11 cellular contexts compared by ENCODE assay signal in genomic region chr14:75229576-75229922, GRCh38. TPM values are rescaled to one million over a fixed set of nuclear protein-coding genes. Genes with fewer than 3 reads are reported as not detected.
DNase-seq lines count a peak whose midpoint lies in the region; ATAC-seq and TF ChIP-seq lines count a peak whose summit lies in the region.
"Had no signal": no experiment of that assay in that cellular context is flagged by ENCODE, and none has a peak within 500 bp of the region (broad histone marks: within the 10 kb centered on the region; RNA-seq: fewer than 3 reads in every experiment).

No MANE protein-coding gene starts in this region.

- no peaks in the 10 kb centered on the region for H3K9me2 ChIP-seq in Loucy (replicated peaks; ENCODE audit: low read depth, low read length)

- no peak for ATAC-seq in naive thymus-derived CD8-positive, alpha-beta T cell
- no peak for ATAC-seq in HG03135 (IDR thresholded peaks at IDR 0.05; ENCODE audit: unreplicated experiment)
- ATAC-seq in HG03457 (IDR thresholded peaks at IDR 0.05; ENCODE audit: unreplicated experiment): no peak

- H3K4me2 ChIP-seq in BLaER1 treated with 17β-estradiol and CSF1 and Interleukin-3, amounts not matched to agents 10 nM and 100 nM: peak overlapping the region; percentile 39 to 78 (median 68)
- H3K4me2 ChIP-seq in Loucy (ENCODE audit: low read depth, low read length, poor library complexity, severe bottlenecking): peak overlapping the region; percentile 57
- H3K4me2 ChIP-seq: GM23338 had no signal

- TF ChIP-seq POLR2A in spleen (IDR thresholded peaks at IDR 0.05): no peak

- peaks cover 0 to 12% (median 8%) of the 10 kb centered on the region in 11 experiments; a peak in 15 of 22 replicates for H3K9me3 ChIP-seq in BLaER1 treated with 17β-estradiol and CSF1 and Interleukin-3, amounts not matched to agents 10 nM and 100 nM (replicated peaks in 1 of 11)
- no peaks in the 10 kb centered on the region for H3K9me3 ChIP-seq in Loucy (ENCODE audit: insufficient read depth, low read depth, low read length)
- H3K9me3 ChIP-seq in effector memory CD4-positive, alpha-beta T cell (ENCODE audit: control insufficient read depth, low read length): no peaks in the 10 kb centered on the region
- no peaks in the 10 kb centered on the region for H3K9me3 ChIP-seq in spleen
- H3K9me3 ChIP-seq: esophagus muscularis mucosa had no signal

- CTCF ChIA-PET in activated naive CD4-positive, alpha-beta T cell treated with anti-CD3 and anti-CD28 coated beads, Interleukin-2, amount 10 ng/mL, durations not matched to agents 7 days and 5 days (lab: Charles Lee): interaction anchor here (1.5 to 1.6 kb wide), 2 partner anchors 19 to 36 kb away, joined by 4 read pairs; no protein-coding TSS in a partner anchor

- H3K79me2 ChIP-seq in Loucy (ENCODE audit: insufficient read depth, low read length): no peaks in the 10 kb centered on the region

- H3F3A ChIP-seq in Loucy (ENCODE audit: low read depth): 0 out of 2 replicates have a peak, but pooled peaks cover 2% of the 10 kb centered on the region

- POLR2A ChIA-PET in naive thymus-derived CD8-positive, alpha-beta T cell (lab: Charles Lee): interaction anchor here (1.0 to 1.2 kb wide), 2 partner anchors 30 to 54 kb away, joined by 3 read pairs; no protein-coding TSS in a partner anchor

- no peak for TF ChIP-seq CTCF in Loucy (conservative IDR thresholded peaks at IDR 0.05; ENCODE audit: low read length)
- no peak for TF ChIP-seq CTCF in spleen (IDR thresholded peaks at IDR 0.05 in 8 of 11, conservative IDR thresholded peaks at IDR 0.05 in 3 of 11)

- no peaks in the 10 kb centered on the region for H3K36me3 ChIP-seq in BLaER1 treated with 17β-estradiol and CSF1 and Interleukin-3, amounts not matched to agents 10 nM and 100 nM
- H3K36me3 ChIP-seq in Loucy (ENCODE audit: insufficient read depth, low read length): no peaks in the 10 kb centered on the region
- H3K36me3 ChIP-seq in effector memory CD4-positive, alpha-beta T cell (ENCODE audit: control insufficient read depth, insufficient read depth, low read length): no peaks in the 10 kb centered on the region
- no peaks in the 10 kb centered on the region for H3K36me3 ChIP-seq in spleen
- H3K36me3 ChIP-seq: esophagus muscularis mucosa had no signal

- H4K20me1 ChIP-seq in BLaER1 treated with 17β-estradiol and CSF1 and Interleukin-3, amounts not matched to agents 10 nM and 100 nM: no peaks in the 10 kb centered on the region
- H4K20me1 ChIP-seq in Loucy (ENCODE audit: insufficient read depth, low read length, poor library complexity, severe bottlenecking): no peaks in the 10 kb centered on the region

- H3K27me3 Mint-ChIP-seq in naive thymus-derived CD8-positive, alpha-beta T cell: peaks cover 0 to 2% (median 0%) of the 10 kb centered on the region in 5 donors
- peaks cover 39% of the 10 kb centered on the region for H3K27me3 Mint-ChIP-seq in activated naive CD4-positive, alpha-beta T cell treated with anti-CD3 and anti-CD28 coated beads, Interleukin-2, amount 10 ng/mL, durations not matched to agents 7 days and 5 days

- no peak overlapping the region for H3K4me3 ChIP-seq in BLaER1 treated with 17β-estradiol and CSF1 and Interleukin-3, amounts not matched to agents 10 nM and 100 nM
- H3K4me3 ChIP-seq in Loucy (ENCODE audit: low read length, poor library complexity, severe bottlenecking): no peak overlapping the region
- no peak overlapping the region for H3K4me3 ChIP-seq in effector memory CD4-positive, alpha-beta T cell (ENCODE audit: insufficient read depth, low read depth, low read length, poor library complexity, severe bottlenecking)
- H3K4me3 ChIP-seq in spleen: no peak overlapping the region
- H3K4me3 ChIP-seq: esophagus muscularis mucosa, GM23338 had no signal

- intact Hi-C loops in spleen (cut with DNase I; ENCODE audit: low total_unique reads): no loop called here

- peaks cover 52 to 79% (median 68%) of the 10 kb centered on the region in 10 experiments for H3K4me1 ChIP-seq in BLaER1 treated with 17β-estradiol and CSF1 and Interleukin-3, amounts not matched to agents 10 nM and 100 nM
- peaks cover 55% of the 10 kb centered on the region for H3K4me1 ChIP-seq in Loucy (ENCODE audit: insufficient read depth, low read length, poor library complexity, severe bottlenecking)
- H3K4me1 ChIP-seq in effector memory CD4-positive, alpha-beta T cell (ENCODE audit: control insufficient read depth, insufficient read depth, low read length, poor library complexity, severe bottlenecking): peaks cover 20% of the 10 kb centered on the region
- peaks cover 15 to 76% (median 45%) of the 10 kb centered on the region in 6 donors for H3K4me1 ChIP-seq in spleen

- peak overlapping the region; percentile 82; the same call in 1 of the 2 replicates for H2AFZ ChIP-seq in Loucy (ENCODE audit: low read length)

- no peaks in the 10 kb centered on the region for H3K9me3 Mint-ChIP-seq in naive thymus-derived CD8-positive, alpha-beta T cell
- H3K9me3 Mint-ChIP-seq in activated naive CD4-positive, alpha-beta T cell treated with anti-CD3 and anti-CD28 coated beads, Interleukin-2, amount 10 ng/mL, durations not matched to agents 7 days and 5 days: no peaks in the 10 kb centered on the region
- H3K9me3 Mint-ChIP-seq: GM23338 had no signal

- no peak for DNase-seq in effector memory CD4-positive, alpha-beta T cell
- DNase-seq in naive thymus-derived CD8-positive, alpha-beta T cell: no peak
- no peak for DNase-seq in activated naive CD4-positive, alpha-beta T cell treated with anti-CD3 and anti-CD28 coated beads, Interleukin-2, amount 10 ng/mL, durations not matched to agents 7 days and 5 days
- no peak for DNase-seq in spleen
- DNase-seq: DMS 273 treated with DMSO at 0.1 percent for 48 hours had no signal

- 85 to 94% (median 88%) methylated on average over 5 of the region's 5 CpGs for WGBS in spleen, 5 donors

- peak overlapping the region in 9 of 11 experiments; percentile 31 to 75 (median 69); a peak in 18 of 22 replicates for H3K27ac ChIP-seq in BLaER1 treated with 17β-estradiol and CSF1 and Interleukin-3, amounts not matched to agents 10 nM and 100 nM
- peak overlapping the region; percentile 51 for H3K27ac ChIP-seq in effector memory CD4-positive, alpha-beta T cell (ENCODE audit: insufficient read depth, low read length, poor library complexity, severe bottlenecking)
- H3K27ac ChIP-seq in spleen: peak overlapping the region in 4 of 8 donors; percentile 49 to 79 (median 67)
- H3K27ac ChIP-seq: esophagus muscularis mucosa had no signal

- H3K9ac ChIP-seq in BLaER1 treated with 17β-estradiol and CSF1 and Interleukin-3, amounts not matched to agents 10 nM and 100 nM: peak overlapping the region in 1 of 11 experiments; percentile 36; a peak in 3 of 22 replicates
- H3K9ac ChIP-seq in Loucy (ENCODE audit: low read depth, low read length, poor library complexity, severe bottlenecking): no peak overlapping the region

- no peaks in the 10 kb centered on the region for H3K36me3 Mint-ChIP-seq in naive thymus-derived CD8-positive, alpha-beta T cell
- H3K36me3 Mint-ChIP-seq in activated naive CD4-positive, alpha-beta T cell treated with anti-CD3 and anti-CD28 coated beads, Interleukin-2, amount 10 ng/mL, durations not matched to agents 7 days and 5 days: no peaks in the 10 kb centered on the region

- H3K27me3 ChIP-seq in BLaER1 treated with 17β-estradiol and CSF1 and Interleukin-3, amounts not matched to agents 10 nM and 100 nM: no peaks in the 10 kb centered on the region
- H3K27me3 ChIP-seq in Loucy (ENCODE audit: insufficient read depth, low read length, poor library complexity, severe bottlenecking) (no peaks in the 10 kb centered on the region), spleen (replicated peaks in 1 of 7) (no peaks in the 10 kb centered on the region)
- no peaks in the 10 kb centered on the region for H3K27me3 ChIP-seq in effector memory CD4-positive, alpha-beta T cell (replicated peaks; ENCODE audit: control insufficient read depth, insufficient read depth, low read length, poor library complexity, severe bottlenecking)
- H3K27me3 ChIP-seq: esophagus muscularis mucosa had no signal

- peak overlapping the region in 2 of 10 donors; percentile 22 to 52 for H3K4me3 Mint-ChIP-seq in naive thymus-derived CD8-positive, alpha-beta T cell
- H3K4me3 Mint-ChIP-seq in activated naive CD4-positive, alpha-beta T cell treated with anti-CD3 and anti-CD28 coated beads, Interleukin-2, amount 10 ng/mL, durations not matched to agents 7 days and 5 days: no peak overlapping the region
- H3K4me3 Mint-ChIP-seq: GM23338 had no signal

- peak overlapping the region in 6 of 10 donors; percentile 22 to 88 (median 64) for H3K27ac Mint-ChIP-seq in naive thymus-derived CD8-positive, alpha-beta T cell
- no peak overlapping the region for H3K27ac Mint-ChIP-seq in activated naive CD4-positive, alpha-beta T cell treated with anti-CD3 and anti-CD28 coated beads, Interleukin-2, amount 10 ng/mL, durations not matched to agents 7 days and 5 days
- H3K27ac Mint-ChIP-seq: GM23338 had no signal

- peaks cover 34 to 67% (median 56%) of the 10 kb centered on the region in 4 donors for H3K4me1 Mint-ChIP-seq in naive thymus-derived CD8-positive, alpha-beta T cell
- peaks cover 41% of the 10 kb centered on the region for H3K4me1 Mint-ChIP-seq in activated naive CD4-positive, alpha-beta T cell treated with anti-CD3 and anti-CD28 coated beads, Interleukin-2, amount 10 ng/mL, durations not matched to agents 7 days and 5 days

RNA-seq across cellular contexts. Expression of gene FOS, which starts 49.1 kb away (rescaled TPM):
- total RNA-seq in naive thymus-derived CD8-positive, alpha-beta T cell: 1 to 10 TPM; 9.4 to 9.6 TPM
- polyA plus RNA-seq in naive thymus-derived CD8-positive, alpha-beta T cell: 100 to 1,000 TPM in 2 of 3 donors, 10 to 100 TPM in 1; 80.3 to 510 (median 252) TPM
- 100 to 1,000 TPM in 5 of 7 donors, 10 to 100 TPM in 2; 46.0 to 414 (median 192) TPM for total RNA-seq in spleen
- 10 to 100 TPM; 18.8 to 32.9 (median 20.2) TPM for polyA plus RNA-seq in spleen

RNA-seq across cellular contexts. Expression of gene TMED10, which starts 53.1 kb away (rescaled TPM):
- total RNA-seq in naive thymus-derived CD8-positive, alpha-beta T cell: 100 to 1,000 TPM; 130 to 132 TPM
- polyA plus RNA-seq in naive thymus-derived CD8-positive, alpha-beta T cell: 100 to 1,000 TPM; 219 to 318 (median 272) TPM
- 100 to 1,000 TPM; 167 to 212 (median 191) TPM for total RNA-seq in spleen
- polyA plus RNA-seq in spleen: 10 to 100 TPM; 33.3 to 52.2 (median 46.6) TPM

Comparison
In these comparisons a context has a peak if more than half of its experiments do, and no peak if none do; other contexts are left out.
1. RNA of gene FOS, which starts 49.1 kb away (total RNA-seq): 46.0 to 414 TPM in spleen; 9.4 to 9.6 TPM in naive thymus-derived CD8-positive, alpha-beta T cell; every median in the first group is over 4 times any median in the second.